8 cellular contexts compared by ENCODE assay signal in genomic region chr1:115595279-115596079, GRCh38. TPM values are rescaled to one million over a fixed set of nuclear protein-coding genes. Genes with fewer than 3 reads are reported as not detected.
DNase-seq lines count a peak whose midpoint lies in the region; ATAC-seq and TF ChIP-seq lines count a peak whose summit lies in the region.

No MANE protein-coding gene starts in this region.

- no peaks in the 10 kb centered on the region for H3K36me3 Mint-ChIP-seq in activated naive CD4-positive, alpha-beta T cell treated with anti-CD3 and anti-CD28 coated beads, Interleukin-2, amount 50 U/mL, for 72 hours

- DNase-seq in CMK (ENCODE audit: low read depth) (peak; percentile 67), NB4 (ENCODE audit: low read depth) (peak; percentile 82), SK-N-MC (ENCODE audit: low read depth, low spot score) (peak; percentile 91), head of caudate nucleus (peak; percentile 69 to 93 (median 86)), psoas muscle (peak; percentile 85 to 90), mesenteric fat pad (ENCODE audit: low spot score) (no peak)
- DNase-seq in activated naive CD4-positive, alpha-beta T cell treated with anti-CD3 and anti-CD28 coated beads, Interleukin-2, amount 50 U/mL, for 72 hours (ENCODE audit: low spot score in 2 of 2) = peak in 1 of 2 donors; percentile 65

- 51 to 56% (median 56%) methylated on average over 12 of the region's 12 CpGs for WGBS in psoas muscle, 3 donors

- peak overlapping the region; percentile 33 for H3K9ac ChIP-seq in SK-N-MC (ENCODE audit: insufficient read length)

- no peaks in the 10 kb centered on the region for H3K9me3 ChIP-seq in SK-N-MC (ENCODE audit: low read depth, low read length)
- H3K9me3 ChIP-seq in psoas muscle = no peaks in the 10 kb centered on the region

- H3K36me3 ChIP-seq in SK-N-MC (ENCODE audit: insufficient read depth, low read length) (no peaks in the 10 kb centered on the region), psoas muscle (ENCODE audit: insufficient read depth in 1 of 2, low read depth in 1 of 2) (no peaks in the 10 kb centered on the region)

- ATAC-seq in GM21515 (IDR thresholded peaks at IDR 0.05; ENCODE audit: unreplicated experiment) = peak; percentile 63
- ATAC-seq in activated naive CD4-positive, alpha-beta T cell treated with anti-CD3 and anti-CD28 coated beads, Interleukin-2, amount 50 U/mL, for 72 hours = peak; percentile 55 to 69
- peak; percentile 76 to 88 (median 84) for ATAC-seq in psoas muscle

- intact Hi-C loops in head of caudate nucleus (cut with DNase I) (no loop called here), psoas muscle (cut with DNase I) (loop anchor here (2.0 to 10.0 kb wide), 4 partner anchors 458 to 621 kb away; no protein-coding TSS in a partner anchor)

- TF ChIP-seq CTCF in NB4 (IDR thresholded peaks at IDR 0.05; ENCODE audit: low read depth, low read length) = peak; percentile 85
- TF ChIP-seq CTCF in psoas muscle (IDR thresholded peaks at IDR 0.05) = peak; percentile 88

- no peak overlapping the region for H3K4me3 ChIP-seq in NB4 (ENCODE audit: low read depth, low read length)
- H3K4me3 ChIP-seq in SK-N-MC = peak overlapping the region; percentile 53
- no peak overlapping the region for H3K4me3 ChIP-seq in psoas muscle

- no peak for TF ChIP-seq POLR2A in NB4 (IDR thresholded peaks at IDR 0.05; ENCODE audit: extremely low read depth, insufficient read length)

- H3K27ac Mint-ChIP-seq in activated naive CD4-positive, alpha-beta T cell treated with anti-CD3 and anti-CD28 coated beads, Interleukin-2, amount 50 U/mL, for 72 hours = no peak overlapping the region

- H3K27ac ChIP-seq in SK-N-MC (no peak overlapping the region), psoas muscle (no peak overlapping the region)

- H3K4me1 ChIP-seq in psoas muscle = peaks cover 4% of the 10 kb centered on the region

- no peaks in the 10 kb centered on the region for H3K27me3 ChIP-seq in psoas muscle (ENCODE audit: insufficient read depth in 3 of 3, low read length in 2 of 3)

- no peaks in the 10 kb centered on the region for H3K9me3 Mint-ChIP-seq in activated naive CD4-positive, alpha-beta T cell treated with anti-CD3 and anti-CD28 coated beads, Interleukin-2, amount 50 U/mL, for 72 hours

RNA-seq across cellular contexts. Expression of gene VANGL1, which starts 46.3 kb away (rescaled TPM):
- total RNA-seq in activated naive CD4-positive, alpha-beta T cell treated with anti-CD3 and anti-CD28 coated beads, Interleukin-2, amount 50 U/mL, for 72 hours = 1 to 10 TPM in 1 of 2 donors, under 1 TPM in 1; 0.48 to 1.4 TPM
- total RNA-seq in psoas muscle (1 to 10 TPM; 1.2 to 2.4 (median 1.7) TPM), mesenteric fat pad (12.5 TPM)
- 1 to 10 TPM in 1 of 3 donors, under 1 TPM in 2; 0.48 to 1.1 (median 0.61) TPM for polyA plus RNA-seq in psoas muscle
